32 cellular contexts compared by ENCODE assay signal in genomic region chr17:51692917-51693316, GRCh38.
"Had no signal": no experiment of that assay in that cellular context is flagged by ENCODE, and none has a peak within 500 bp of the region (broad histone marks: within the 10 kb centered on the region; RNA-seq: fewer than 3 reads in every experiment).

No MANE protein-coding gene starts in this region.

- H3K9me3 ChIP-seq: mucosa of descending colon, pancreas, prostate gland, testis, thyroid gland, transverse colon, vagina had no signal

- H2AFZ ChIP-seq: hepatocyte had no signal

- H3K4me2 ChIP-seq: hepatocyte had no signal

- H3K4me3 Mint-ChIP-seq: naive thymus-derived CD4-positive, alpha-beta T cell; natural killer cell treated with Interleukin-12 subunit alpha and Interleukin-12 subunit beta and Interleukin-15 and Interleukin-18, amount 100 ng/mL, for 72 hours; neural crest cell; stimulated activated naive B cell treated with anti-CD40 and anti-IgM and Interleukin-4, amounts not matched to agents 10 μg/mL and 1 μg/mL and 100 μg/mL, for 72 hours had no signal

- FAIRE-seq: keratinocyte, pancreas had no signal

- H3K36me3 ChIP-seq: left lung, lower lobe of right lung, pancreas, prostate gland, stomach, thyroid gland, transverse colon, upper lobe of left lung, vagina had no signal

- H3K27ac ChIP-seq: hepatocyte, left lung, lower lobe of right lung, pancreas, prostate gland, skin epidermis, stomach, testis, thyroid gland, transverse colon, upper lobe of left lung, vagina had no signal

- H3K36me3 Mint-ChIP-seq: stimulated activated naive B cell treated with anti-CD40 and anti-IgM and Interleukin-4, amounts not matched to agents 10 μg/mL and 1 μg/mL and 100 μg/mL, for 72 hours had no signal

- DNase-seq: kidney glomerular epithelial cell; left colon; left lung; lower lobe of right lung; mammary epithelial cell; mesendoderm; midbrain; mucosa of descending colon; pancreas; posterior cingulate gyrus; retina; right cardiac atrium; stimulated activated CD4-positive, alpha-beta T cell treated with anti-CD3 and anti-CD28 coated beads, Interleukin-12 subunit alpha, Interleukin-12 subunit beta, amount 100 ng/mL, for 4 hours; stimulated activated CD4-positive, alpha-beta T cell treated with anti-CD3 and anti-CD28 coated beads, Interleukin-15, amount 100 ng/mL, for 24 hours; stimulated activated CD4-positive, alpha-beta T cell treated with anti-CD3 and anti-CD28 coated beads, Interleukin-2, amount 100 ng/mL, for 24 hours; stimulated activated CD4-positive, alpha-beta T cell treated with anti-CD3 and anti-CD28 coated beads, Interleukin-4, amount 100 ng/mL, for 1 hour; stimulated activated naive B cell treated with anti-CD40 and anti-IgM and Interleukin-4, amounts not matched to agents 10 μg/mL and 1 μg/mL and 100 μg/mL, for 72 hours; stimulated activated naive CD8-positive, alpha-beta T cell treated with anti-CD3 and anti-CD28 coated beads, Interleukin-15, Interleukin-2, amounts not matched to agents 100 U/mL and 50 U/mL, for 24 hours; stomach; testis; thyroid gland; transverse colon; upper lobe of left lung had no signal

- H3K4me1 Mint-ChIP-seq: naive thymus-derived CD4-positive, alpha-beta T cell; neural crest cell; stimulated activated naive B cell treated with anti-CD40 and anti-IgM and Interleukin-4, amounts not matched to agents 10 μg/mL and 1 μg/mL and 100 μg/mL, for 72 hours had no signal

- H3K4me1 ChIP-seq: left lung, lower lobe of right lung, pancreas, prostate gland, stomach, testis, thyroid gland, transverse colon, upper lobe of left lung, vagina had no signal

- ATAC-seq: left colon; left lung; lower lobe of right lung; mucosa of descending colon; naive thymus-derived CD4-positive, alpha-beta T cell; natural killer cell treated with Interleukin-12 subunit alpha and Interleukin-12 subunit beta and Interleukin-15 and Interleukin-18, amount 100 ng/mL, for 72 hours; pancreas; right cardiac atrium; sciatic nerve; stimulated activated naive B cell treated with anti-CD40 and anti-IgM and Interleukin-4, amounts not matched to agents 10 μg/mL and 1 μg/mL and 100 μg/mL, for 72 hours; stimulated activated naive CD8-positive, alpha-beta T cell treated with anti-CD3 and anti-CD28 coated beads, Interleukin-15, Interleukin-2, amounts not matched to agents 100 U/mL and 50 U/mL, for 24 hours had no signal

- H3K27me3 ChIP-seq: hepatocyte, left lung, pancreas, stomach, testis, thyroid gland, transverse colon, upper lobe of left lung, vagina had no signal

- H3K27ac Mint-ChIP-seq: naive thymus-derived CD4-positive, alpha-beta T cell; natural killer cell treated with Interleukin-12 subunit alpha and Interleukin-12 subunit beta and Interleukin-15 and Interleukin-18, amount 100 ng/mL, for 72 hours; stimulated activated naive B cell treated with anti-CD40 and anti-IgM and Interleukin-4, amounts not matched to agents 10 μg/mL and 1 μg/mL and 100 μg/mL, for 72 hours had no signal

- H3K4me3 ChIP-seq: hepatocyte, left lung, lower lobe of right lung, mucosa of descending colon, pancreas, prostate gland, skin epidermis, stomach, testis, thyroid gland, transverse colon, upper lobe of left lung, vagina had no signal

- H3K79me2 ChIP-seq: hepatocyte had no signal
